ENCODE assay signal across 1 cellular context in the genomic region with DNA sequence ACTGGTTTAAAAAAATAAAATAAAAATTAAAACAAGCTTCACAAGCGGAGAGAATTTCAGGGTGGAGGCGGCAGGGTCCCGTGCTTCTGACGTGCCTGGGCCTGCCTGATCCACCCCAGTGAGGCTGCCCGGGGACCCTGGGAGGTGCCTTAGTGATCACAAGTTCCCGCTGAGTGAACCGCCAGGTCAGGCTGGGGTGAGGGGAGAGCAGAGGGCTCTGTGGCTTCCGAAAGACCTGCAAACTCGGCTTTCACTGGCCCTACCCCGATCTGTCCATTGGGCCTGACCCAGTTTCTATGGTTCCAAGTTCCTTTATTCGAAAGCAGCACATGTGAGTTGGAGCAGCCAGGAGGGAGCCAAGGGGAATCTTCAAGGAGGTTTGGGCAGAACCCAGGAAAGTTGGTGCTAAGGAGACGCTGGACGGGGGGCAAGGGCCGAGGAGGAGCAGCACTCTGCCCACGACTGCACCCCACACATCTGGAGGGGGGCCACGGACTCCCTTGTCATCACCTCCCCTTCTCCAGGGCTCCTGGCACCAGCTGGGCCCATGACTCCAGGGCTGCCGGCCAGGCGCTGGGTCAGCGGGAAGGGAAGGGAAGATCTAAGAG.
TF ChIP-seq lines count a peak whose summit lies in the region.

No MANE protein-coding gene starts in this region.

TF ChIP-seq in IMR-90, 13 proteins besides CTCF, POLR2A, EP300 and RAD21:
- TF ChIP-seq CEBPB (IDR thresholded peaks at IDR 0.05; ENCODE audit: low read depth, low read length) (no peak), SMC3 (IDR thresholded peaks at IDR 0.05; ENCODE audit: low read depth, low read length) (no peak), NFE2L2 (IDR thresholded peaks at IDR 0.05; ENCODE audit: low read depth, low read length) (no peak), MAFK (IDR thresholded peaks at IDR 0.05; ENCODE audit: low read depth, low read length) (no peak), MAZ (IDR thresholded peaks at IDR 0.05; ENCODE audit: borderline replicate concordance, low read depth, low read length) (no peak), MXI1 (IDR thresholded peaks at IDR 0.05; ENCODE audit: borderline replicate concordance, low read depth, low read length) (no peak), CHD1 (IDR thresholded peaks at IDR 0.05; ENCODE audit: low read depth, low read length) (no peak), BHLHE40 (IDR thresholded peaks at IDR 0.05; ENCODE audit: low read depth, low read length) (peak; percentile 62)
